ENCODE assay signal across 25 cellular contexts in the genomic region with DNA sequence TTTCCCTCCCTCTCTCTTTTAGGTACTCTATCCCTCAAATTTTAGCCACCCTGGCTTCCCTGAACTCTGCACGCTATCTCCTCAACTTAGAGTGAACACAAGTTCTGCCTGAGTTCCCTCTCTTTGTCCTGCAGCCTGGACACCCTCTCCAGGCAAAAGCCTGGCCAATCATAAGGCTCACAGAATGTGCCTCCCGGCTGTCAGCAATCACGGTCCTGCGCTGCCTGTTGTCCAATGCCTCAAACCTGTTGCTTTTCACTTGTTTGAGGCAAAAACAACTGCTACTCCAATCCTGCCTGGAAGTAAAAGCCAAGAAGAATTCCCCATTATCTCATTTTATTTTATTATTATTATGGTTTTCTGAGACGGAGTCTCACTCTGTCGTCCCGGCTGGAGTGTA.
DNase-seq lines count a peak whose midpoint lies in the region; ATAC-seq and TF ChIP-seq lines count a peak whose summit lies in the region.
"Had no signal": no experiment of that assay in that cellular context is flagged by ENCODE, and none has a peak within 500 bp of the region (broad histone marks: within the 10 kb centered on the region; RNA-seq: fewer than 3 reads in every experiment).

No MANE protein-coding gene starts in this region.

- H3K9me3 Mint-ChIP-seq in endodermal cell (peaks cover 5% of the 10 kb centered on the region), immature natural killer cell (peaks cover 0 to 1% (median 0%) of the 10 kb centered on the region in 6 donors)

- H3K27me3 ChIP-seq in endodermal cell (ENCODE audit: control insufficient read depth, insufficient read depth, low read length, poor library complexity, severe bottlenecking) = no peaks in the 10 kb centered on the region
- H3K27me3 ChIP-seq in gastrocnemius medialis = peaks cover 3 to 8% (median 6%) of the 10 kb centered on the region in 3 donors
- H3K27me3 ChIP-seq: BLaER1 treated with 17β-estradiol and CSF1 and Interleukin-3, amounts not matched to agents 10 nM and 100 nM had no signal

- no peak overlapping the region for H3K9ac ChIP-seq in endodermal cell (ENCODE audit: extremely low read depth, low read length, poor library complexity, severe bottlenecking)
- H3K9ac ChIP-seq: BLaER1 treated with 17β-estradiol and CSF1 and Interleukin-3, amounts not matched to agents 10 nM and 100 nM; GM23248 had no signal

- intact Hi-C loops in posterior vena cava (cut with DNase I) = no loop called here
- intact Hi-C loops in gastrocnemius medialis (cut with DNase I; ENCODE audit: low total_unique reads) = no loop called here

- ATAC-seq in gastrocnemius medialis = no peak
- ATAC-seq: A549 had no signal

- in situ Hi-C loops in gastrocnemius medialis (cut with MboI; ENCODE audit: low sequenced_read_pairs in 4 of 4) = no loop called here

- H3K27ac Mint-ChIP-seq in endodermal cell = no peak overlapping the region
- H3K27ac Mint-ChIP-seq in immature natural killer cell = no peak overlapping the region
- H3K27ac Mint-ChIP-seq: HFFc6 had no signal

- H3K27me3 Mint-ChIP-seq in endodermal cell (ENCODE audit: insufficient read depth) (peaks cover 6% of the 10 kb centered on the region), immature natural killer cell (ENCODE audit: low read depth in 3 of 3) (peaks cover 0 to 2% (median 0%) of the 10 kb centered on the region in 3 donors)

- TF ChIP-seq CTCF in HEK293 (tag by site-specific recombination; IDR thresholded peaks at IDR 0.05) = no peak
- TF ChIP-seq CTCF in endodermal cell (conservative IDR thresholded peaks at IDR 0.05) = no peak
- no peak for TF ChIP-seq CTCF in gastrocnemius medialis (IDR thresholded peaks at IDR 0.05 in 4 of 5, conservative IDR thresholded peaks at IDR 0.05 in 1 of 5)

- CTCF ChIA-PET in HEK293 (lab: Yijun Ruan, JAX) = interaction anchor here (0.6 kb wide), 1 partner anchor 16 kb away, joined by 3 read pairs; no protein-coding TSS in a partner anchor

- H3K4me3 ChIP-seq in HEK293 (ENCODE audit: low read depth, low read length) (no peak overlapping the region), endodermal cell (ENCODE audit: low read length) (no peak overlapping the region), gastrocnemius medialis (no peak overlapping the region)
- H3K4me3 ChIP-seq: A549; BLaER1 treated with 17β-estradiol and CSF1 and Interleukin-3, amounts not matched to agents 10 nM and 100 nM; GM23248; MG63; SJCRH30 had no signal

- no peak for TF ChIP-seq POLR2A in gastrocnemius medialis (IDR thresholded peaks at IDR 0.05)

- H3K4me1 ChIP-seq in HEK293 (ENCODE audit: control insufficient read depth, insufficient read depth, low read length) = no peaks in the 10 kb centered on the region
- H3K4me1 ChIP-seq in endodermal cell (ENCODE audit: control insufficient read depth, insufficient read depth, low read length) = no peaks in the 10 kb centered on the region
- H3K4me1 ChIP-seq in gastrocnemius medialis = no peaks in the 10 kb centered on the region
- H3K4me1 ChIP-seq: SJCRH30 had no signal

- no peaks in the 10 kb centered on the region for H3K4me1 Mint-ChIP-seq in endodermal cell
- peaks cover 10 to 16% of the 10 kb centered on the region in 2 donors for H3K4me1 Mint-ChIP-seq in immature natural killer cell
- H3K4me1 Mint-ChIP-seq: CD4-positive, alpha-beta memory T cell had no signal

- WGBS in endodermal cell (ENCODE audit: insufficient coverage in 1 of 2, insufficient read length in 1 of 2), 2 experiments = 88 to 90% methylated on average over 6 to 7 of the region's 7 CpGs

- peak; percentile 48 for DNase-seq in ELF-1 (ENCODE audit: low read depth, low spot score)
- peak; percentile 30 for DNase-seq in endodermal cell
- DNase-seq in posterior vena cava (ENCODE audit: low spot score) = peak; percentile 6
- no peak for DNase-seq in immature natural killer cell
- no peak for DNase-seq in gastrocnemius medialis
- DNase-seq in NCI-H748 treated with DMSO at 0.1 percent for 48 hours (lab: John Stamatoyannopoulos, UW) = no peak
- DNase-seq: AML-193; CD4-positive, alpha-beta memory T cell; COR-L47; DMS53; GM23248; H7; HFFc6; KG1; MG63; NCI-H1105 treated with DMSO at 0.1 percent for 48 hours; NCI-H146; NCI-H1930; NCI-H2107; NCI-H524; NCI-H774; SJCRH30 had no signal

- POLR2A ChIA-PET in HEK293 (lab: Yijun Ruan, JAX) = no interaction called here

- no peaks in the 10 kb centered on the region for H3K9me3 ChIP-seq in HEK293 (ENCODE audit: control insufficient read depth, insufficient read depth, low read depth, low read length)
- H3K9me3 ChIP-seq in endodermal cell (ENCODE audit: control insufficient read depth, low read length) = no peaks in the 10 kb centered on the region
- no peaks in the 10 kb centered on the region for H3K9me3 ChIP-seq in gastrocnemius medialis

- H3K4me3 Mint-ChIP-seq in endodermal cell (no peak overlapping the region), immature natural killer cell (no peak overlapping the region)
- H3K4me3 Mint-ChIP-seq: CD4-positive, alpha-beta memory T cell; HFFc6 had no signal

- H3K27ac ChIP-seq in HEK293 (ENCODE audit: extremely low read depth, low read depth, low read length) (no peak overlapping the region), endodermal cell (ENCODE audit: low read depth, low read length) (no peak overlapping the region), gastrocnemius medialis (no peak overlapping the region)
- H3K27ac ChIP-seq: A549; BLaER1 treated with 17β-estradiol and CSF1 and Interleukin-3, amounts not matched to agents 10 nM and 100 nM; GM23248; SJCRH30 had no signal

- H3K36me3 ChIP-seq in HEK293 (ENCODE audit: control insufficient read depth in 2 of 2, insufficient read depth in 1 of 2, low read length in 2 of 2) = no peaks in the 10 kb centered on the region
- no peaks in the 10 kb centered on the region for H3K36me3 ChIP-seq in endodermal cell (ENCODE audit: control insufficient read depth, insufficient read depth, low read length)
- H3K36me3 ChIP-seq in gastrocnemius medialis = no peaks in the 10 kb centered on the region
- H3K36me3 ChIP-seq: MG63, SJCRH30 had no signal

- H3K36me3 Mint-ChIP-seq in endodermal cell (ENCODE audit: low read depth) = no peaks in the 10 kb centered on the region
- H3K36me3 Mint-ChIP-seq in immature natural killer cell = peaks cover 4 to 14% (median 6%) of the 10 kb centered on the region in 3 donors
- H3K36me3 Mint-ChIP-seq: CD4-positive, alpha-beta memory T cell had no signal

TF ChIP-seq in HEK293, 187 proteins besides CTCF, POLR2A, EP300 and RAD21:
- TF ChIP-seq SCRT2 (tag by site-specific recombination; IDR thresholded peaks at IDR 0.05) = peak; percentile 95
- TF ChIP-seq ZNF174 (tag by site-specific recombination; IDR thresholded peaks at IDR 0.05) = no peak
- peak; percentile 96 for TF ChIP-seq SCRT1 (tag by site-specific recombination; IDR thresholded peaks at IDR 0.05; ENCODE audit: borderline replicate concordance)

Comparison
In these comparisons a context has a peak if more than half of its experiments do, and no peak if none do; other contexts are left out.
1. DNase-seq: peak in ELF-1 (single experiment), endodermal cell (single experiment) and posterior vena cava (single experiment); none in immature natural killer cell (0 of 3), gastrocnemius medialis (0 of 2) and NCI-H748 treated with DMSO at 0.1 percent for 48 hours (single experiment).